In genomic region chr17:17972126-17972951, GRCh38 we compare ENCODE assay signal across 1 cellular context.
TF ChIP-seq lines count a peak whose summit lies in the region.

TSS of gene DRC3 (plus strand) at chr17:17972862. CDS start at chr17:17977599, 4,737 bp downstream.
TSS of gene TOM1L2 (minus strand) at chr17:17972400. CDS start at chr17:17972313, 87 bp downstream.

TF ChIP-seq in HepG2, 621 proteins besides CTCF, POLR2A, EP300 and RAD21 (continued from another document and continues in another):
- TF ChIP-seq ELF1 (CRISPR knock-in tag; IDR thresholded peaks at IDR 0.05) (peak; percentile 83), RFX3 (CRISPR knock-in tag; IDR thresholded peaks at IDR 0.05) (peak; percentile 95), ZFP82 (CRISPR knock-in tag; IDR thresholded peaks at IDR 0.05; ENCODE audit: borderline replicate concordance) (no peak), MLXIP (CRISPR knock-in tag; IDR thresholded peaks at IDR 0.05; ENCODE audit: borderline replicate concordance) (no peak), ZBTB25 (CRISPR knock-in tag; IDR thresholded peaks at IDR 0.05) (0 out of 2 replicates have a peak, but pooled peaks have one; percentile 25), IRF9 (CRISPR knock-in tag; IDR thresholded peaks at IDR 0.05; ENCODE audit: borderline replicate concordance) (peak; percentile 81; the same call in 1 of the 2 replicates), ZNF691 (CRISPR knock-in tag; IDR thresholded peaks at IDR 0.05; ENCODE audit: borderline replicate concordance, low read depth) (no peak), TAF1 (CRISPR knock-in tag; IDR thresholded peaks at IDR 0.05) (peak; percentile 51; the same call in 1 of the 2 replicates), ARID2 (CRISPR knock-in tag; IDR thresholded peaks at IDR 0.05; ENCODE audit: borderline replicate concordance) (no peak), ZSCAN22 (CRISPR knock-in tag; IDR thresholded peaks at IDR 0.05) (no peak), ZNF740 (CRISPR knock-in tag; IDR thresholded peaks at IDR 0.05) (no peak), ZNF318 (CRISPR knock-in tag; IDR thresholded peaks at IDR 0.05) (no peak), HNRNPL (IDR thresholded peaks at IDR 0.05; ENCODE audit: low read depth, low read length) (no peak), TRIM22 (IDR thresholded peaks at IDR 0.05) (peak; percentile 89; the same call in 1 of the 2 replicates), ZNF710 (CRISPR knock-in tag; IDR thresholded peaks at IDR 0.05; ENCODE audit: borderline replicate concordance) (no peak), PITX1 (CRISPR knock-in tag; IDR thresholded peaks at IDR 0.05) (peak; percentile 51; the same call in 1 of the 2 replicates), ONECUT2 (CRISPR knock-in tag; IDR thresholded peaks at IDR 0.05) (no peak), ZNF883 (CRISPR knock-in tag; IDR thresholded peaks at IDR 0.05; ENCODE audit: not compliant biosample characterization) (peak; percentile 38), ZNF652 (CRISPR knock-in tag; IDR thresholded peaks at IDR 0.05; ENCODE audit: borderline replicate concordance, low read depth) (no peak), ATF4 (CRISPR knock-in tag; IDR thresholded peaks at IDR 0.05) (peak in 1 of 2 experiments; percentile 29; a peak in 1 of 4 replicates), ZNF292 (CRISPR knock-in tag; IDR thresholded peaks at IDR 0.05; ENCODE audit: borderline replicate concordance, low read depth) (no peak), RAD51 (IDR thresholded peaks at IDR 0.05; ENCODE audit: borderline replicate concordance) (peak; percentile 99), ATF7 (IDR thresholded peaks at IDR 0.05) (no peak), ATF7 (CRISPR knock-in tag; IDR thresholded peaks at IDR 0.05) (no peak), HMGXB4 (CRISPR knock-in tag; IDR thresholded peaks at IDR 0.05; ENCODE audit: borderline replicate concordance in 1 of 2, low read depth in 1 of 2) (peak in 1 of 2 experiments; percentile 66; a peak in 2 of 4 replicates), RFXAP (CRISPR knock-in tag; IDR thresholded peaks at IDR 0.05; ENCODE audit: borderline replicate concordance) (peak; percentile 60; the same call in 1 of the 2 replicates), ZNF629 (CRISPR knock-in tag; conservative IDR thresholded peaks at IDR 0.05) (no peak), MLX (CRISPR knock-in tag; IDR thresholded peaks at IDR 0.05) (no peak), SP1 (IDR thresholded peaks at IDR 0.05) (peak; percentile 91), SP1 (CRISPR knock-in tag; IDR thresholded peaks at IDR 0.05) (peak; percentile 95), ZNF33A (CRISPR knock-in tag; IDR thresholded peaks at IDR 0.05; ENCODE audit: borderline replicate concordance) (no peak)
